ENCODE assay signal across 8 cellular contexts in the genomic region with DNA sequence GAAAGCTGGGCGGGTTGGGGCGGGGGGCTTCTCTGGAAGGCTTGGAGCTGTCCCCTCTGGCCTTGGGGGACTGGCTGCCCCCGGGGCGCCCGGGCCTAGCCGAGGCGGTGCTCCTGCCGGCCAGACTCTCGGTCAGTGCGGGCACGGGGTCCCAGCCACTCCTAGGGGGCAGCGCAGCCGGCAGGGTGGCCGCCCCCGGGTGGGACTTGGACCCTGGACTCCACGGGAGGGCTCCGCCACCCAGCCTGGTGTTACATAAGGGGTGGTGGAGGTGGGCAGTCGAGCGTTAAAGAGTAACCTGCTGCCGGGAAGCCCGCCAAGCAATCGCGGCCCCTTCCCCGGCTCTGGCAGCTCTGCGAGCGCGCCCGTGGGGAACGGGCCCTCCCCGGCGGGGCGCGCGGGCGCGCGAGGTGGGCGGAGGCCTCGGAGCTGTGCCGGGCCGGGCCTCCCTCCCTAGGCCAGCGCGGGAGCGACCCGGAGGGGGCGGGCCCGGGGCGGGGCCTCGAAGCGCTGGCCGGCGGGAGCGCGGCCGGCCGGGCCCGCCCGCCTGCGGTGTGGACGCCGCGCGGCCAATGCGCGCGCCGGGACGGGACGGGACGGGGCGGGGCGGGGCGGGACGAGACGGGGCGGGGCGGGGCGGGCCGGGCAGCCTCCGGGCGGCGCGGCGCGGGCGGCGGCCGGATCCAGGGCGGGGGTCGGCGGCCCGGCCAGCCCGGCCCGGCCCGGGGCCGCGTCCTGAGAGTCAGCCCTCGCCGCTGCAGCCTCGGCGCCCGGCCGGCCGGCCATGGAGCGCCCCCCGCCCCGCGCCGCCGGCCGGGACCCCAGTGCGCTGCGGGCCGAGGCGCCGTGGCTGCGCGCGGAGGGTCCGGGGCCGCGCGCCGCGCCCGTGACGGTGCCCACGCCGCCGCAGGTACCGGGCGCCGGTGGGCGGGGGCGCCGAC. TPM values are rescaled to one million over a fixed set of nuclear protein-coding genes. Genes with fewer than 3 reads are reported as not detected.
DNase-seq lines count a peak whose midpoint lies in the region; ATAC-seq and TF ChIP-seq lines count a peak whose summit lies in the region.

Gene SLC2A4RG, plus strand, starts transcription at position 648 of the 941 bp plus-strand sequence. Its CDS starts 137 bp downstream, at position 785.

- intact Hi-C loops in posterior cingulate gyrus (cut with DNase I), result no loop called here

- H3K27ac ChIP-seq in right atrium auricular region, result peak within 1 kb of the TSS; percentile 94

- CTCF ChIA-PET in T-cell (lab: Charles Lee), result no interaction called here

- H3K27me3 Mint-ChIP-seq in T-cell, result no peaks in the 10 kb centered on the region

- DNase-seq in DMS153 treated with DMSO at 0.1 percent for 48 hours (lab: John Stamatoyannopoulos, UW; ENCODE audit: unreplicated experiment) (peak; percentile 33), M059J (ENCODE audit: low read depth) (peak; percentile 75), T-cell (peak in 26 of 34 experiments; percentile 33 to 78 (median 52)), astrocyte of the hippocampus (ENCODE audit: low read depth, low spot score) (peak; percentile 94), right atrium auricular region (ENCODE audit: low spot score) (no peak), posterior cingulate gyrus (peak; percentile 52 to 97 (median 67))

- H3K4me1 Mint-ChIP-seq in T-cell, result peaks cover 16% of the 10 kb centered on the region in 3 donors

- H3K27me3 ChIP-seq in right atrium auricular region, result no peaks in the 10 kb centered on the region

- TF ChIP-seq CTCF in right atrium auricular region (IDR thresholded peaks at IDR 0.05), result no peak

- peaks cover 0 to 40% of the 10 kb centered on the region in 2 donors for H3K4me1 ChIP-seq in right atrium auricular region

- H3K36me3 Mint-ChIP-seq in T-cell, result no peaks in the 10 kb centered on the region

- no peaks in the 10 kb centered on the region for H3K9me3 ChIP-seq in right atrium auricular region

- H3K4me3 Mint-ChIP-seq in T-cell, result peak within 1 kb of the TSS; percentile 63 to 90 (median 65)

- H3K27ac Mint-ChIP-seq in T-cell, result peak within 1 kb of the TSS in 1 of 2 donors; percentile 34

- POLR2A ChIA-PET in T-cell (lab: Charles Lee), result no interaction called here

- ATAC-seq in GM21717 (IDR thresholded peaks at IDR 0.05; ENCODE audit: unreplicated experiment) (peak; percentile 30), T-cell (replicated peaks in 1 of 4) (peak; percentile 31 to 42 (median 34)), GM19455 (IDR thresholded peaks at IDR 0.05; ENCODE audit: unreplicated experiment) (no peak)

- H3K36me3 ChIP-seq in right atrium auricular region, result peaks cover 40% of the 10 kb centered on the region

- H3K9me3 Mint-ChIP-seq in T-cell, result no peaks in the 10 kb centered on the region

- peak within 1 kb of the TSS; percentile 70 to 74 for H3K4me3 ChIP-seq in right atrium auricular region

RNA-seq across cellular contexts. Expression of gene SLC2A4RG, which starts in this region (rescaled TPM):
- total RNA-seq in M059J (2014; rRNA removed; shearing (Covaris generic)), result 36.9 and 59.3 TPM in 2 replicates
- 100 to 1,000 TPM; 110 to 173 (median 135) TPM for total RNA-seq in T-cell
- 10 to 100 TPM; 30.1 to 30.7 TPM for total RNA-seq in right atrium auricular region
